14 cellular contexts compared by ENCODE assay signal in the genomic region with DNA sequence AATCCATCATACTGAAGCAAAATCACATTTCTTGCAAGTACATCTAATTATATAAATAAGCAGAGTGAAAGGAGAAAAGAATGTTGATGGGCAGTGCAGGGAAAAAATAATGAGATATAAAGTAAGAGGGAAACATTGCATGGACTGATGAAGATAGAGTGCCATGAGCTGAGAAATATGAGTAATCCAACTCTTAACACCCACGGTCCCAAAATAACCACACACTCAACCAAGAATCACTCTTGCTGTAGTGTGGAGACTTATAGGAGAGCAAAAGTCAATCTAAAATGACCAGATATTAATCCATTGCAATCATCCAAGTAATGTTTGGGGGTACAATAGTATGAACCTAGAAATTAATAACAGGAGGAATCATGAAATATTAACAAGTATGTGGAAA. TPM values are rescaled to one million over a fixed set of nuclear protein-coding genes. Genes with fewer than 3 reads are reported as not detected.
DNase-seq lines count a peak whose midpoint lies in the region; ATAC-seq and TF ChIP-seq lines count a peak whose summit lies in the region.
"Had no signal": no experiment of that assay in that cellular context is flagged by ENCODE, and none has a peak within 500 bp of the region (broad histone marks: within the 10 kb centered on the region; RNA-seq: fewer than 3 reads in every experiment).

No MANE protein-coding gene starts in this region.

- no peaks in the 10 kb centered on the region for H3K4me1 Mint-ChIP-seq in endothelial cell (ENCODE audit: unreplicated experiment)

- ATAC-seq in GM18511 (IDR thresholded peaks at IDR 0.05; ENCODE audit: unreplicated experiment), result peak; percentile 84
- peak; percentile 79 for ATAC-seq in GM21723 (IDR thresholded peaks at IDR 0.05; ENCODE audit: unreplicated experiment)
- ATAC-seq in HG03175 (IDR thresholded peaks at IDR 0.05; ENCODE audit: unreplicated experiment), result peak; percentile 56
- ATAC-seq: stimulated activated naive CD8-positive, alpha-beta T cell treated with anti-CD3 and anti-CD28 coated beads, Interleukin-15, Interleukin-2, amounts not matched to agents 100 U/mL and 50 U/mL, for 24 hours had no signal

- DNase-seq in fibroblast of the aortic adventitia (ENCODE audit: low read depth) (peak; percentile 12), testis (no peak), endothelial cell (ENCODE audit: low spot score) (no peak), AG08395 (ENCODE audit: low spot score) (no peak), GOT3 (lab: John Stamatoyannopoulos, UW) (no peak)
- DNase-seq: activated T-cell treated with anti-CD3 and anti-CD28 coated beads, Interleukin-2, amount 50 U/mL, for 48 hours; amygdala; right cardiac atrium; stimulated activated naive CD8-positive, alpha-beta T cell treated with anti-CD3 and anti-CD28 coated beads, Interleukin-15, Interleukin-2, amounts not matched to agents 100 U/mL and 50 U/mL, for 24 hours had no signal

- H3K27me3 ChIP-seq in testis, result no peaks in the 10 kb centered on the region

- H3K27ac ChIP-seq in testis, result no peak overlapping the region
- H3K27ac ChIP-seq: HL-60 had no signal

- 85 to 89% methylated on average over 1 of the region's 1 CpG for WGBS in testis, 2 donors

- H3K4me3 ChIP-seq in fibroblast of the aortic adventitia (ENCODE audit: low read depth, low read length) (no peak overlapping the region), testis (no peak overlapping the region)

- TF ChIP-seq CTCF in fibroblast of the aortic adventitia (IDR thresholded peaks at IDR 0.05; ENCODE audit: insufficient read depth, low read length), result no peak
- TF ChIP-seq CTCF in testis (IDR thresholded peaks at IDR 0.05), result no peak
- TF ChIP-seq CTCF in endothelial cell (IDR thresholded peaks at IDR 0.05; ENCODE audit: unreplicated experiment), result no peak

- no peaks in the 10 kb centered on the region for H3K4me1 ChIP-seq in testis

- no peaks in the 10 kb centered on the region for H3K9me3 ChIP-seq in testis

- intact Hi-C loops in testis (cut with DNase I; ENCODE audit: low total_unique reads), result no loop called here

- no peaks in the 10 kb centered on the region for H3K36me3 ChIP-seq in testis (ENCODE audit: low read depth, missing control alignments)

- no peaks in the 10 kb centered on the region for H3K27me3 Mint-ChIP-seq in endothelial cell (ENCODE audit: unreplicated experiment)

- no peak overlapping the region for H3K4me3 Mint-ChIP-seq in endothelial cell (ENCODE audit: unreplicated experiment)

- H3K9me3 Mint-ChIP-seq in endothelial cell (ENCODE audit: unreplicated experiment), result no peaks in the 10 kb centered on the region

- H3K27ac Mint-ChIP-seq in endothelial cell (ENCODE audit: unreplicated experiment), result no peak overlapping the region

- no peak for TF ChIP-seq POLR2A in testis (IDR thresholded peaks at IDR 0.05)

- H3K36me3 Mint-ChIP-seq in endothelial cell (ENCODE audit: low read depth, unreplicated experiment), result no peaks in the 10 kb centered on the region

RNA-seq across cellular contexts. Expression of gene MYF5, which starts 40.2 kb away (rescaled TPM):
- total RNA-seq in fibroblast of the aortic adventitia (ENCODE audit: low replicate concordance) (not detected in 2 replicates), testis (not detected), endothelial cell (ENCODE audit: unreplicated experiment) (not detected)
- polyA plus RNA-seq in testis (ENCODE audit: insufficient read depth, low read depth, low replicate concordance), result not detected
- total RNA-seq: glomerular endothelial cell, right cardiac atrium had no signal
- polyA plus RNA-seq: right cardiac atrium had no signal

RNA-seq across cellular contexts. Expression of gene MYF6, which starts 49.4 kb away (rescaled TPM):
- total RNA-seq in fibroblast of the aortic adventitia (ENCODE audit: low replicate concordance), result not detected in 2 replicates
- not detected for total RNA-seq in testis
- 2.1 TPM for polyA plus RNA-seq in testis (ENCODE audit: insufficient read depth, low read depth, low replicate concordance)
- total RNA-seq in endothelial cell (ENCODE audit: unreplicated experiment), result 0.31 TPM
- total RNA-seq: glomerular endothelial cell, right cardiac atrium had no signal
